In the genomic region with DNA sequence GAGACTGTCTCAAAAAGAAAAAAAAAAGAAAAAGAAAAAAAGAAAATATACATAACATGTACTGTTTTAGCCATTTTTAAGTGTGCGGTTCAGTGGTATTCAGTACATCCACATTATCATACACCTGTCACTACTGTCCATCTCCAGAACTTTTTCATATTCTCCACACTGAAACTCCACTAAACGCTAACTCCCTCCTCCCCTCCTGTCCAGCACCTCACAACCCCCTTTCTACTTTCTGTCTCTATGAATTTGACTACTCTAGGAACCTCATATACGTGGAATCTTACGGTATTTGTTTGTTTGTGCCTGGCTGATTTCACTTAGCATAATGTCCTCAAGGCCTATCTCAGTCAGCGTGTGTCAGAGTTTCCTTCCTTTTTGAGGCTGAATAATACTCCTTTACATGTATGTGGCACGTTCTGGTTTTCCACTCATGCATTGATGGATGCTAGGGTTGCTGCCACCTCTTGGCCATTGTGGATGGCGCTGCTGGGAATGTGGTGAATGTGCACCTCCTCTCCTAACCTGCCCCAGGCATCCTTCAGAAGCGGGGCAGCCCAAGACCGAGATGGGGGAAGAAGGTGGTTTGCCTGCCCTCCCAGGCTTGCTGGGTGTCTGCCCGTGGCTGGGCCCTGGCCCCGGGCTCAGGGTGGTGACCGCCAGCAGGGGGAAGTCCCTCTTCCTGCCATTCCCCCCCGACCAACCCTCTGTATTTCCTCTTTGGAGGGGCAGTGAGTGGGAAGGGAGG, we compare ENCODE assay signal across 8 cellular contexts.
DNase-seq lines count a peak whose midpoint lies in the region; ATAC-seq and TF ChIP-seq lines count a peak whose summit lies in the region.

No MANE protein-coding gene starts in this region.

- H3K27me3 ChIP-seq in effector memory CD4-positive, alpha-beta T cell (replicated peaks; ENCODE audit: control insufficient read depth, insufficient read depth, low read length, poor library complexity, severe bottlenecking) = no peaks in the 10 kb centered on the region

- DNase-seq in RPMI8226 (peak; percentile 8), renal cortical epithelial cell (ENCODE audit: low read depth) (peak; percentile 41), NCI-H524 treated with DMSO at 0.1 percent for 48 hours (lab: John Stamatoyannopoulos, UW) (no peak), C1 segment of cervical spinal cord (lab: John Stamatoyannopoulos, UW) (no peak)
- DNase-seq in effector memory CD4-positive, alpha-beta T cell = peak in 1 of 3 donors; percentile 19

- no peaks in the 10 kb centered on the region for H3K36me3 ChIP-seq in effector memory CD4-positive, alpha-beta T cell (ENCODE audit: control insufficient read depth, insufficient read depth, low read length)

- peak; percentile 12; the same call in 1 of the 2 replicates for TF ChIP-seq CTCF in GM12875 (IDR thresholded peaks at IDR 0.05; ENCODE audit: borderline replicate concordance, insufficient read depth, low read depth, low read length)

- ATAC-seq in GM18498 (IDR thresholded peaks at IDR 0.05; ENCODE audit: unreplicated experiment) = no peak
- no peak for ATAC-seq in HG03432 (IDR thresholded peaks at IDR 0.05; ENCODE audit: unreplicated experiment)

- H3K9me3 ChIP-seq in effector memory CD4-positive, alpha-beta T cell (ENCODE audit: control insufficient read depth, low read length) = no peaks in the 10 kb centered on the region

- H3K27ac ChIP-seq in effector memory CD4-positive, alpha-beta T cell (ENCODE audit: insufficient read depth, low read length, poor library complexity, severe bottlenecking) = peak overlapping the region; percentile 76

- H3K4me3 ChIP-seq in GM12875 (ENCODE audit: low read depth, low read length) = no peak overlapping the region
- no peak overlapping the region for H3K4me3 ChIP-seq in effector memory CD4-positive, alpha-beta T cell (ENCODE audit: insufficient read depth, low read depth, low read length, poor library complexity, severe bottlenecking)

- peaks cover 42% of the 10 kb centered on the region for H3K4me1 ChIP-seq in effector memory CD4-positive, alpha-beta T cell (ENCODE audit: control insufficient read depth, insufficient read depth, low read length, poor library complexity, severe bottlenecking)

Comparison
In these comparisons a context has a peak if more than half of its experiments do, and no peak if none do; other contexts are left out.
1. DNase-seq: peak in RPMI8226 (single experiment) and renal cortical epithelial cell (single experiment); none in NCI-H524 treated with DMSO at 0.1 percent for 48 hours (single experiment) and C1 segment of cervical spinal cord (0 of 14).